30 cellular contexts compared by ENCODE assay signal in the genomic region with DNA sequence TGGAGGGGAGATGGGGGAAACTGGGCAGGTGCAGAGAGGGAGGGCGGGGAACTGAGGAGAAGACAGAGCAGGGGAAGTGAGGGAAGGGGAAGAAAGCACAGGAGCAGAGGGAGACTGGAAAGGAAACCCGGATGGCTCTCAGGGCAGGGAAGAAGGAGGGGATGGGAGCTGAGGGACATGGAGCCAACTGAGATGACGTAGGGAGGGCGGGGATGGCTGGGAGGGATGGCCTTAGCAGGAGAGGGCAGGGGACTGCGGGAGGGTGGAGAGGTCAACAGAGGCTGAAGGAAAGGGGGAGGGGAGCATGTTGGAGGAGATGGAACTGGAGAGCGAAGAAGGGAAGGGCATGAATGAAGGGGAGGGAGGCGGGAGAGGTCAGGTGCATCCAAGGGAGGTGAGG.
DNase-seq lines count a peak whose midpoint lies in the region; ATAC-seq and FAIRE-seq lines count a peak whose summit lies in the region.
"Had no signal": no experiment of that assay in that cellular context is flagged by ENCODE, and none has a peak within 500 bp of the region (broad histone marks: within the 10 kb centered on the region; RNA-seq: fewer than 3 reads in every experiment).

No MANE protein-coding gene starts in this region.

- ATAC-seq in activated CD8-positive, alpha-beta T cell treated with anti-CD3 and anti-CD28 coated beads, Interleukin-2, amount 10 ng/mL, durations not matched to agents 7 days and 5 days: no peak
- no peak for ATAC-seq in HG02840 (IDR thresholded peaks at IDR 0.05; ENCODE audit: low FRiP score, unreplicated experiment)

- POLR2A ChIA-PET in activated CD8-positive, alpha-beta T cell treated with anti-CD3 and anti-CD28 coated beads, Interleukin-2, amount 10 ng/mL, durations not matched to agents 7 days and 5 days (lab: Charles Lee): interaction anchor here (1.5 kb wide), 1 partner anchor 54 kb away, joined by 5 read pairs; no protein-coding TSS in a partner anchor

- H3K9me3 ChIP-seq in iPS-18c (ENCODE audit: control insufficient read depth, insufficient read depth, low read length): no peaks in the 10 kb centered on the region
- H3K9me3 ChIP-seq: gastroesophageal sphincter, lower lobe of right lung, SK-N-SH, upper lobe of right lung had no signal

- no peaks in the 10 kb centered on the region for H3K36me3 Mint-ChIP-seq in T-helper 1 cell treated with Interleukin-12 subunit alpha and Interleukin-12 subunit beta and Interleukin-4 antibody, amounts not matched to agents 30 μg/mL and 1 μg/mL, for 36 hours (ENCODE audit: low read depth)
- H3K36me3 Mint-ChIP-seq in activated CD8-positive, alpha-beta T cell treated with anti-CD3 and anti-CD28 coated beads, Interleukin-2, amount 10 ng/mL, durations not matched to agents 7 days and 5 days (ENCODE audit: low read depth): no peaks in the 10 kb centered on the region

- no peak for DNase-seq in T-helper 1 cell
- no peak for DNase-seq in activated CD8-positive, alpha-beta T cell treated with anti-CD3 and anti-CD28 coated beads, Interleukin-2, amount 10 ng/mL, durations not matched to agents 7 days and 5 days
- no peak for DNase-seq in urothelium cell line (ENCODE audit: low spot score)
- DNase-seq in activated CD4-positive, alpha-beta T cell treated with anti-CD3 and anti-CD28 coated beads, Interleukin-2, amount 50 U/mL, for 48 hours: no peak
- no peak for DNase-seq in GM19239 (ENCODE audit: insufficient read length, low spot score)
- DNase-seq: activated CD8-positive, alpha-beta memory T cell treated with anti-CD3 and anti-CD28 coated beads for 24 hours; activated effector memory CD4-positive, alpha-beta T cell treated with anti-CD3 and anti-CD28 coated beads, Interleukin-2, amount 50 U/mL, for 16 hours; Calu3; dermis blood vessel endothelial cell; DND-41; hippocampal formation; KG1; lower lobe of right lung; MG63; NCI-H2029 treated with DMSO at 0.1 percent for 48 hours; NCI-H82; SK-N-SH; stimulated activated CD4-positive, alpha-beta T cell treated with anti-CD3 and anti-CD28 coated beads, Interleukin-12 subunit alpha, Interleukin-12 subunit beta, amount 100 ng/mL, for 4 hours; stimulated activated CD4-positive, alpha-beta T cell treated with anti-CD3 and anti-CD28 coated beads, Interleukin-4, amount 100 ng/mL, for 1 hour; substantia nigra; T-helper 2 cell; upper lobe of right lung had no signal

- peaks cover 36% of the 10 kb centered on the region for H3K27me3 Mint-ChIP-seq in T-helper 1 cell treated with Interleukin-12 subunit alpha and Interleukin-12 subunit beta and Interleukin-4 antibody, amounts not matched to agents 30 μg/mL and 1 μg/mL, for 36 hours (ENCODE audit: low read depth)
- H3K27me3 Mint-ChIP-seq in activated CD8-positive, alpha-beta T cell treated with anti-CD3 and anti-CD28 coated beads, Interleukin-2, amount 10 ng/mL, durations not matched to agents 7 days and 5 days (ENCODE audit: low read depth): peaks cover 11% of the 10 kb centered on the region

- H3K4me3 ChIP-seq in iPS-18c (ENCODE audit: insufficient read depth, low read depth, low read length): peak overlapping the region; percentile 10; the same call in 1 of the 2 replicates
- H3K4me3 ChIP-seq: gastroesophageal sphincter, GM12878, lower lobe of right lung, MG63, upper lobe of right lung had no signal

- peak overlapping the region; percentile 36 for H3K27ac Mint-ChIP-seq in T-helper 1 cell treated with Interleukin-12 subunit alpha and Interleukin-12 subunit beta and Interleukin-4 antibody, amounts not matched to agents 30 μg/mL and 1 μg/mL, for 36 hours
- peak overlapping the region; percentile 30 for H3K27ac Mint-ChIP-seq in activated CD8-positive, alpha-beta T cell treated with anti-CD3 and anti-CD28 coated beads, Interleukin-2, amount 10 ng/mL, durations not matched to agents 7 days and 5 days

- CTCF ChIA-PET in activated CD8-positive, alpha-beta T cell treated with anti-CD3 and anti-CD28 coated beads, Interleukin-2, amount 10 ng/mL, durations not matched to agents 7 days and 5 days (lab: Charles Lee): interaction anchor here (1.1 to 3.4 kb wide), 7 partner anchors 12 to 515 kb away, joined by 3 to 79 read pairs (median 4); no protein-coding TSS in a partner anchor

- H3K4me3 Mint-ChIP-seq in T-helper 1 cell treated with Interleukin-12 subunit alpha and Interleukin-12 subunit beta and Interleukin-4 antibody, amounts not matched to agents 30 μg/mL and 1 μg/mL, for 36 hours: no peak overlapping the region
- no peak overlapping the region for H3K4me3 Mint-ChIP-seq in activated CD8-positive, alpha-beta T cell treated with anti-CD3 and anti-CD28 coated beads, Interleukin-2, amount 10 ng/mL, durations not matched to agents 7 days and 5 days

- H3K9me3 Mint-ChIP-seq in T-helper 1 cell treated with Interleukin-12 subunit alpha and Interleukin-12 subunit beta and Interleukin-4 antibody, amounts not matched to agents 30 μg/mL and 1 μg/mL, for 36 hours: no peaks in the 10 kb centered on the region
- H3K9me3 Mint-ChIP-seq in activated CD8-positive, alpha-beta T cell treated with anti-CD3 and anti-CD28 coated beads, Interleukin-2, amount 10 ng/mL, durations not matched to agents 7 days and 5 days (ENCODE audit: insufficient read depth): no peaks in the 10 kb centered on the region
- H3K9me3 Mint-ChIP-seq: nephron had no signal

- FAIRE-seq in urothelium cell line (lab: Jason Lieb, UNC) (peak; percentile 78), GM19239 (lab: Jason Lieb, UNC) (no peak)
- FAIRE-seq: astrocyte, GM12878, H54 had no signal

- peaks cover 7% of the 10 kb centered on the region for H3K4me1 Mint-ChIP-seq in T-helper 1 cell treated with Interleukin-12 subunit alpha and Interleukin-12 subunit beta and Interleukin-4 antibody, amounts not matched to agents 30 μg/mL and 1 μg/mL, for 36 hours (ENCODE audit: low read depth)
- peaks cover 29% of the 10 kb centered on the region for H3K4me1 Mint-ChIP-seq in activated CD8-positive, alpha-beta T cell treated with anti-CD3 and anti-CD28 coated beads, Interleukin-2, amount 10 ng/mL, durations not matched to agents 7 days and 5 days (ENCODE audit: low read depth)
